In genomic region chr22:45548991-45549736, GRCh38 we compare ENCODE assay signal across 1 cellular context.
TF ChIP-seq lines count a peak whose summit lies in the region.

No MANE protein-coding gene starts in this region.

TF ChIP-seq in SK-N-SH treated with all-trans-retinoic acid at 6 μM for 48 hours, 23 proteins besides CTCF, POLR2A, EP300 and RAD21 (continued from another document):
- TF ChIP-seq CSRNP3 (CRISPR knock-in tag; IDR thresholded peaks at IDR 0.05) (no peak), POU6F1 (CRISPR knock-in tag; IDR thresholded peaks at IDR 0.05; ENCODE audit: borderline replicate concordance, low read depth) (no peak), GLIS3 (CRISPR knock-in tag; IDR thresholded peaks at IDR 0.05) (no peak), ESRRG (CRISPR knock-in tag; IDR thresholded peaks at IDR 0.05) (no peak), PPARA (CRISPR knock-in tag; IDR thresholded peaks at IDR 0.05; ENCODE audit: borderline replicate concordance) (no peak), ARNTL (CRISPR knock-in tag; IDR thresholded peaks at IDR 0.05; ENCODE audit: borderline replicate concordance, low read depth) (no peak)
